21 cellular contexts compared by ENCODE assay signal in genomic region chr1:97816927-97817326, GRCh38.
A peak's percentile ranks its signal among the peaks of the same experiment; 100 is the strongest.
DNase-seq lines count a peak whose midpoint lies in the region; TF ChIP-seq lines count a peak whose summit lies in the region.
"Had no signal": no experiment of that assay in that cellular context is flagged by ENCODE, and none has a peak within 500 bp of the region (broad histone marks: within the 10 kb centered on the region; RNA-seq: fewer than 3 reads in every experiment).

No MANE protein-coding gene starts in this region.

- no peaks in the 10 kb centered on the region for H3K9me2 ChIP-seq in SK-N-SH

- H3K4me2 ChIP-seq in SK-N-SH: no peak overlapping the region
- H3K4me2 ChIP-seq: A549; BLaER1 treated with 17β-estradiol and CSF1 and Interleukin-3, amounts not matched to agents 10 nM and 100 nM; GM23338 had no signal

- POLR2A ChIA-PET in SK-N-SH (lab: Yijun Ruan, JAX): no interaction called here

- H3K9me3 ChIP-seq in SK-N-SH: no peaks in the 10 kb centered on the region
- H3K9me3 ChIP-seq: A549; BE2C; BLaER1 treated with 17β-estradiol and CSF1 and Interleukin-3, amounts not matched to agents 10 nM and 100 nM had no signal

- H3K27ac ChIP-seq in SK-N-SH (ENCODE audit: low read depth in 2 of 2, low read length in 1 of 2): peak overlapping the region in 1 of 2 experiments; percentile 67; a peak in 2 of 4 replicates
- H3K27ac ChIP-seq: A549; BLaER1 treated with 17β-estradiol and CSF1 and Interleukin-3, amounts not matched to agents 10 nM and 100 nM had no signal

- no peaks in the 10 kb centered on the region for H4K20me1 ChIP-seq in SK-N-SH (ENCODE audit: insufficient read depth)

- H3K27me3 ChIP-seq in SK-N-SH (ENCODE audit: insufficient read depth): no peaks in the 10 kb centered on the region
- H3K27me3 ChIP-seq: BE2C; BLaER1 treated with 17β-estradiol and CSF1 and Interleukin-3, amounts not matched to agents 10 nM and 100 nM had no signal

- DNase-seq in NCI-H2171 treated with DMSO at 0.1 percent for 48 hours (lab: John Stamatoyannopoulos, UW) (peak; percentile 68), NCI-H2171 (lab: John Stamatoyannopoulos, UW) (no peak), HFF-Myc (ENCODE audit: extremely low read depth, low read depth) (peak; percentile 21), SK-N-SH (no peak), inferior parietal cortex (ENCODE audit: extremely low spot score) (no peak), COLO668 (lab: John Stamatoyannopoulos, UW; ENCODE audit: unreplicated experiment) (no peak)
- DNase-seq: 8988T; ACHN; AML-193; BE2C; Calu3; CD4-positive, alpha-beta T cell; CD8-positive, alpha-beta memory T cell; COR-L47; DMS79 treated with DMSO at 0.1 percent for 48 hours; GF-D8; H9; HFFc6 had no signal

- H3K79me2 ChIP-seq in SK-N-SH (ENCODE audit: insufficient read depth): peaks cover 40% of the 10 kb centered on the region; the same call in 1 of the 2 replicates

- TF ChIP-seq CTCF in HFF-Myc (IDR thresholded peaks at IDR 0.05; ENCODE audit: low read depth, low read length, missing control alignments): no peak
- no peak for TF ChIP-seq CTCF in SK-N-SH (IDR thresholded peaks at IDR 0.05)

- H3K4me1 ChIP-seq in SK-N-SH (ENCODE audit: control insufficient read depth in 1 of 2, insufficient read depth in 2 of 2, low read depth in 1 of 2, low read length in 1 of 2): peaks cover 8 to 12% of the 10 kb centered on the region in 2 experiments; a peak in 2 of 4 replicates
- H3K4me1 ChIP-seq: A549; BLaER1 treated with 17β-estradiol and CSF1 and Interleukin-3, amounts not matched to agents 10 nM and 100 nM had no signal

- 35% methylated on average over 1 of the region's 1 CpG for WGBS in SK-N-SH (ENCODE audit: low lambda C conversion rate)

- peaks cover 0 to 34% of the 10 kb centered on the region in 2 experiments for H3K36me3 ChIP-seq in SK-N-SH (replicated peaks in 1 of 2; ENCODE audit: control insufficient read depth in 1 of 2, insufficient read depth in 2 of 2, low read length in 1 of 2)
- H3K36me3 ChIP-seq: BE2C had no signal

- CTCF ChIA-PET in SK-N-SH (lab: Yijun Ruan, JAX): no interaction called here

- H3K9ac ChIP-seq in SK-N-SH: no peak overlapping the region
- H3K9ac ChIP-seq: BLaER1 treated with 17β-estradiol and CSF1 and Interleukin-3, amounts not matched to agents 10 nM and 100 nM had no signal

- no peak overlapping the region for H2AFZ ChIP-seq in SK-N-SH (ENCODE audit: low read depth)
- H2AFZ ChIP-seq: GM23338 had no signal

- no peak overlapping the region for H3K4me3 ChIP-seq in HFF-Myc (replicated peaks; ENCODE audit: low read depth, low read length)
- H3K4me3 ChIP-seq in SK-N-SH (ENCODE audit: low read depth in 2 of 2, low read length in 1 of 2): no peak overlapping the region
- H3K4me3 ChIP-seq: A549; BLaER1 treated with 17β-estradiol and CSF1 and Interleukin-3, amounts not matched to agents 10 nM and 100 nM; GM23338 had no signal

- TF ChIP-seq RAD21 in SK-N-SH (IDR thresholded peaks at IDR 0.05; ENCODE audit: low read length): no peak; the same call in 1 of the 2 replicates

- H3F3A ChIP-seq in SK-N-SH (replicated peaks; ENCODE audit: insufficient read depth): peaks cover 34% of the 10 kb centered on the region

- TF ChIP-seq EP300 in SK-N-SH (IDR thresholded peaks at IDR 0.05; ENCODE audit: borderline replicate concordance in 1 of 2, low read depth in 1 of 2, low read length in 1 of 2): no peak; a peak in 1 of 4 replicates

TF ChIP-seq in SK-N-SH, 30 proteins besides CTCF, POLR2A, EP300 and RAD21:
- peak; percentile 24; the same call in 1 of the 2 replicates for TF ChIP-seq POLR2AphosphoS5 (IDR thresholded peaks at IDR 0.05; ENCODE audit: low read depth, low read length)
- no peak for TF ChIP-seq MEF2A (IDR thresholded peaks at IDR 0.05; ENCODE audit: borderline replicate concordance, low read depth)
- peak; percentile 58; the same call in 1 of the 2 replicates for TF ChIP-seq TCF12 (IDR thresholded peaks at IDR 0.05)
- TF ChIP-seq RCOR1 (IDR thresholded peaks at IDR 0.05; ENCODE audit: low read length): peak; percentile 46; the same call in 1 of the 2 replicates
TF ChIP-seq in SK-N-SH: peak in this region for 3.

Comparison
In these comparisons a context has a peak if more than half of its experiments do, and no peak if none do; other contexts are left out.
1. DNase-seq: peak in NCI-H2171 treated with DMSO at 0.1 percent for 48 hours (single experiment) and HFF-Myc (single experiment); none in NCI-H2171 (single experiment), SK-N-SH (single experiment), inferior parietal cortex (single experiment) and COLO668 (single experiment).